Comparison of ENCODE assay signal across 26 cellular contexts in genomic region chr3:36709281-36709680, GRCh38. TPM values are rescaled to one million over a fixed set of nuclear protein-coding genes. Genes with fewer than 3 reads are reported as not detected.
"Had no signal": no experiment of that assay in that cellular context is flagged by ENCODE, and none has a peak within 500 bp of the region (broad histone marks: within the 10 kb centered on the region; RNA-seq: fewer than 3 reads in every experiment).

No MANE protein-coding gene starts in this region.

- DNase-seq: dermis blood vessel endothelial cell; dorsolateral prefrontal cortex; effector CD4-positive, alpha-beta T cell; effector memory CD4-positive, alpha-beta T cell; esophagus squamous epithelium; foreskin fibroblast; foreskin melanocyte; gastrocnemius medialis; glutamatergic neuron; head of caudate nucleus; heart right ventricle; hippocampal formation; left cardiac atrium; left lung; left ventricle myocardium superior; lower lobe of right lung; mesenchymal stem cell; mucosa of descending colon; naive B cell; naive thymus-derived CD8-positive, alpha-beta T cell had no signal

- H3K27ac ChIP-seq: coronary artery, dorsolateral prefrontal cortex, esophagus squamous epithelium, gastrocnemius medialis, heart right ventricle, left lung, lower lobe of right lung had no signal

- H3K4me3 ChIP-seq: coronary artery, dorsolateral prefrontal cortex, esophagus squamous epithelium, gastrocnemius medialis, heart right ventricle, left lung, lower lobe of right lung, mucosa of descending colon had no signal

- H3K36me3 ChIP-seq: esophagus squamous epithelium, gastrocnemius medialis, heart right ventricle, left lung, lower lobe of right lung had no signal

- H3K36me3 Mint-ChIP-seq: mesothelial cell of epicardium; naive B cell; naive thymus-derived CD8-positive, alpha-beta T cell had no signal

- H3K27ac Mint-ChIP-seq: mesothelial cell of epicardium; naive thymus-derived CD8-positive, alpha-beta T cell had no signal

- H3K4me1 ChIP-seq: esophagus squamous epithelium, gastrocnemius medialis, heart right ventricle, left lung, lower lobe of right lung had no signal

- H3K9me3 ChIP-seq: esophagus squamous epithelium, gastrocnemius medialis, heart right ventricle, left lung, lower lobe of right lung, mucosa of descending colon had no signal

- H3K4me1 Mint-ChIP-seq: mesothelial cell of epicardium, naive B cell had no signal

- ATAC-seq: gastrocnemius medialis; heart right ventricle; left cardiac atrium; left lung; left ventricle myocardium superior; lower lobe of right lung; mucosa of descending colon; naive thymus-derived CD8-positive, alpha-beta T cell had no signal

- H3K9me3 Mint-ChIP-seq: mesothelial cell of epicardium; naive B cell; naive thymus-derived CD8-positive, alpha-beta T cell had no signal

- H3K27me3 ChIP-seq: dorsolateral prefrontal cortex, gastrocnemius medialis, left lung had no signal

- H3K4me3 Mint-ChIP-seq: mesothelial cell of epicardium; naive B cell; naive thymus-derived CD8-positive, alpha-beta T cell had no signal

RNA-seq across cellular contexts. Expression of gene DCLK3, which starts 55.1 kb away (rescaled TPM):
- total RNA-seq: endothelial cell of umbilical vein; glomerular endothelial cell; lung microvascular endothelial cell; myocyte; naive thymus-derived CD8-positive, alpha-beta T cell had no signal
